ENCODE assay signal across 8 cellular contexts in genomic region chr2:101706819-101707177, GRCh38. TPM values are rescaled to one million over a fixed set of nuclear protein-coding genes. Genes with fewer than 3 reads are reported as not detected.
DNase-seq lines count a peak whose midpoint lies in the region; ATAC-seq and TF ChIP-seq lines count a peak whose summit lies in the region.

No MANE protein-coding gene starts in this region.

- TF ChIP-seq POLR2A in uterus (IDR thresholded peaks at IDR 0.05): no peak

- H3K27me3 Mint-ChIP-seq in endothelial cell (ENCODE audit: unreplicated experiment): peaks cover 5% of the 10 kb centered on the region
- H3K27me3 Mint-ChIP-seq in osteocyte (ENCODE audit: unreplicated experiment): no peaks in the 10 kb centered on the region

- no peak for DNase-seq in endothelial cell (ENCODE audit: low spot score)
- DNase-seq in HK-2 (ENCODE audit: unreplicated experiment): no peak
- no peak for DNase-seq in osteocyte (ENCODE audit: extremely low spot score, unreplicated experiment)
- no peak for DNase-seq in brain microvascular endothelial cell
- DNase-seq in uterus: no peak

- H3K9me2 ChIP-seq in DOHH2 (replicated peaks; ENCODE audit: control insufficient read depth, low read length): no peaks in the 10 kb centered on the region

- ATAC-seq in GM19468 (IDR thresholded peaks at IDR 0.05; ENCODE audit: extremely low read depth, unreplicated experiment): peak; percentile 33
- ATAC-seq in HG03442 (IDR thresholded peaks at IDR 0.05; ENCODE audit: unreplicated experiment): peak; percentile 61

- H3K27ac ChIP-seq in DOHH2 (ENCODE audit: low read depth, low read length) (peak overlapping the region; percentile 78), brain microvascular endothelial cell (no peak overlapping the region), uterus (no peak overlapping the region)

- H3K36me3 Mint-ChIP-seq in endothelial cell (ENCODE audit: low read depth, unreplicated experiment): peaks cover 23% of the 10 kb centered on the region
- H3K36me3 Mint-ChIP-seq in osteocyte (ENCODE audit: unreplicated experiment): peaks cover 18% of the 10 kb centered on the region

- peaks cover 99% of the 10 kb centered on the region for H3K79me2 ChIP-seq in DOHH2 (ENCODE audit: control insufficient read depth, low read length)

- H3K27me3 ChIP-seq in DOHH2 (ENCODE audit: control insufficient read depth, low read length): no peaks in the 10 kb centered on the region
- H3K27me3 ChIP-seq in brain microvascular endothelial cell (replicated peaks): no peaks in the 10 kb centered on the region
- no peaks in the 10 kb centered on the region for H3K27me3 ChIP-seq in uterus

- peak overlapping the region; percentile 94 for H3K27ac Mint-ChIP-seq in endothelial cell (ENCODE audit: unreplicated experiment)
- H3K27ac Mint-ChIP-seq in osteocyte (ENCODE audit: unreplicated experiment): no peak overlapping the region

- H3K4me3 Mint-ChIP-seq in endothelial cell (ENCODE audit: unreplicated experiment) (no peak overlapping the region), osteocyte (ENCODE audit: unreplicated experiment) (no peak overlapping the region)

- peaks cover 47% of the 10 kb centered on the region for H3F3A ChIP-seq in DOHH2 (ENCODE audit: control insufficient read depth, insufficient read depth)

- H3K4me1 Mint-ChIP-seq in endothelial cell (ENCODE audit: unreplicated experiment) (peaks cover 66% of the 10 kb centered on the region), osteocyte (ENCODE audit: unreplicated experiment) (peaks cover 69% of the 10 kb centered on the region)

- intact Hi-C loops in uterus (cut with DNase I; ENCODE audit: low total_unique reads): no loop called here

- H3K4me1 ChIP-seq in DOHH2 (ENCODE audit: control insufficient read depth, low read length) (peaks cover 99% of the 10 kb centered on the region), uterus (peaks cover 8 to 18% of the 10 kb centered on the region in 2 donors)

- H3K36me3 ChIP-seq in DOHH2 (ENCODE audit: control insufficient read depth, low read length) (peaks cover 61% of the 10 kb centered on the region), brain microvascular endothelial cell (replicated peaks) (peaks cover 11% of the 10 kb centered on the region), uterus (no peaks in the 10 kb centered on the region)

- H3K9me3 ChIP-seq in DOHH2 (ENCODE audit: control insufficient read depth, insufficient read depth, low read length) (no peaks in the 10 kb centered on the region), uterus (no peaks in the 10 kb centered on the region)

- TF ChIP-seq CTCF in DOHH2 (IDR thresholded peaks at IDR 0.05; ENCODE audit: low read depth, low read length, poor library complexity, severe bottlenecking): no peak
- TF ChIP-seq CTCF in endothelial cell (IDR thresholded peaks at IDR 0.05; ENCODE audit: unreplicated experiment): no peak
- TF ChIP-seq CTCF in osteocyte (IDR thresholded peaks at IDR 0.05): no peak
- TF ChIP-seq CTCF in brain microvascular endothelial cell (IDR thresholded peaks at IDR 0.05; ENCODE audit: low read depth, low read length, missing control alignments): no peak
- TF ChIP-seq CTCF in uterus (IDR thresholded peaks at IDR 0.05): no peak

- H3K9me3 Mint-ChIP-seq in endothelial cell (ENCODE audit: unreplicated experiment) (no peaks in the 10 kb centered on the region), osteocyte (ENCODE audit: unreplicated experiment) (peaks cover 3% of the 10 kb centered on the region)

- H3K4me3 ChIP-seq in DOHH2 (ENCODE audit: low read length): peak overlapping the region; percentile 63
- H3K4me3 ChIP-seq in brain microvascular endothelial cell (ENCODE audit: low read depth, low read length): no peak overlapping the region
- no peak overlapping the region for H3K4me3 ChIP-seq in uterus

- in situ Hi-C loops in brain microvascular endothelial cell (cut with HindIII; ENCODE audit: low pct_ligation_motif_present, low sequenced_read_pairs): no loop called here

- H3K4me2 ChIP-seq in DOHH2 (ENCODE audit: low read length): peak overlapping the region; percentile 80

- H4K20me1 ChIP-seq in DOHH2 (ENCODE audit: control insufficient read depth, insufficient read depth, low read depth, low read length): no peaks in the 10 kb centered on the region; the same call in 1 of the 2 replicates

RNA-seq across cellular contexts. Expression of gene MAP4K4, which starts 9.3 kb away (rescaled TPM):
- total RNA-seq in endothelial cell (ENCODE audit: unreplicated experiment) (427 TPM), osteocyte (123 and 126 TPM in 2 replicates), uterus (10 to 100 TPM; 17.9 to 87.2 (median 55.4) TPM)
